ENCODE assay signal across 21 cellular contexts in the genomic region with DNA sequence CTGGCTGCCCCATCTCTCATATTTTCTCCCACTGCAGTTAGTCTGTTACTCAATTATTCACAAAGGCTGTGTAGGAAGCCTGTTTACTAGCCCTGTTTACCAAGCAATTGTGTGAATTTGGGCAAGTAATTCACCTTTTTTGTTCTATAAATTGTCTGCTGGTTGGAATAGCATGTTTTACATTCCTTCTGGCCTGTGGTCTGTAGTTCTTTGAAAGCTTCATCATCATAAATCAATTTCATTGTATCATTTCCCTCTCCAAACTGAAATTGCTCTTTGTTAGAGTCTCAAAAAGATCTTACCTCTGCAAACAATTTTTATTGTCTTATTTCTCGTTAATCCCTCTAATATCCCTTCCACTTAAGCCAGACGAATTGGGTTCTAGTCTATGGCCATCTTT.
DNase-seq lines count a peak whose midpoint lies in the region; ATAC-seq and TF ChIP-seq lines count a peak whose summit lies in the region.
"Had no signal": no experiment of that assay in that cellular context is flagged by ENCODE, and none has a peak within 500 bp of the region (broad histone marks: within the 10 kb centered on the region; RNA-seq: fewer than 3 reads in every experiment).

No MANE protein-coding gene starts in this region.

- no peak for TF ChIP-seq CTCF in neural crest cell (conservative IDR thresholded peaks at IDR 0.05)

- H3K4me1 Mint-ChIP-seq in neural crest cell: peaks cover 7% of the 10 kb centered on the region

- no peak overlapping the region for H3K9ac ChIP-seq in SK-N-MC (ENCODE audit: insufficient read length)

- no peaks in the 10 kb centered on the region for H3K9me3 ChIP-seq in SK-N-MC (ENCODE audit: low read depth, low read length)
- H3K9me3 ChIP-seq: ascending aorta, MG63, thoracic aorta had no signal

- H3K36me3 ChIP-seq in SK-N-MC (ENCODE audit: insufficient read depth, low read length): no peaks in the 10 kb centered on the region
- H3K36me3 ChIP-seq: ascending aorta, MG63, thoracic aorta had no signal

- H3K9me3 Mint-ChIP-seq in neural crest cell: no peaks in the 10 kb centered on the region
- H3K9me3 Mint-ChIP-seq: mesothelial cell of epicardium had no signal

- in situ Hi-C loops in ACHN (cut with HindIII; ENCODE audit: low pct_ligation_motif_present, low pct_unique_long_range_greater_than_20kb, low sequenced_read_pairs): no loop called here

- H3K4me3 Mint-ChIP-seq in neural crest cell: no peak overlapping the region
- H3K4me3 Mint-ChIP-seq: mesothelial cell of epicardium had no signal

- H3K4me3 ChIP-seq in SK-N-MC: no peak overlapping the region
- H3K4me3 ChIP-seq: ascending aorta, coronary artery, MG63, thoracic aorta had no signal

- no peaks in the 10 kb centered on the region for H3K36me3 Mint-ChIP-seq in neural crest cell (ENCODE audit: low read depth)
- H3K36me3 Mint-ChIP-seq: mesothelial cell of epicardium had no signal

- peak overlapping the region; percentile 1 for H3K27ac Mint-ChIP-seq in neural crest cell (ENCODE audit: unreplicated experiment)
- H3K27ac Mint-ChIP-seq: mesothelial cell of epicardium had no signal

- DNase-seq in NCI-H2107 treated with DMSO at 0.1 percent for 48 hours (lab: John Stamatoyannopoulos, UW; ENCODE audit: unreplicated experiment) (peak; percentile 65), NCI-H2107 (lab: John Stamatoyannopoulos, UW) (no peak), NCI-H146 treated with DMSO at 0.1 percent for 48 hours (lab: John Stamatoyannopoulos, UW; ENCODE audit: unreplicated experiment) (peak; percentile 22), SK-N-MC (ENCODE audit: low read depth, low spot score) (no peak), neural crest cell (ENCODE audit: low read depth, low spot score) (no peak), ACHN (no peak)
- DNase-seq: 8988T; activated CD4-positive, alpha-beta T cell treated with anti-CD3 and anti-CD28 coated beads, Interleukin-2, amount 50 U/mL, for 48 hours; activated naive CD4-positive, alpha-beta T cell treated with Interleukin-2 at 50 U/mL for 16 hours; foreskin keratinocyte; hypothalamus; left cardiac atrium; MG63 had no signal

- H3K27ac ChIP-seq in SK-N-MC: peak overlapping the region; percentile 34; the same call in 1 of the 2 replicates
- H3K27ac ChIP-seq: ascending aorta, C4-2B, coronary artery, foreskin keratinocyte, thoracic aorta, VCaP had no signal

- H3K27me3 Mint-ChIP-seq in neural crest cell (ENCODE audit: low read depth): no peaks in the 10 kb centered on the region

- no peak for ATAC-seq in HG02885 (IDR thresholded peaks at IDR 0.05; ENCODE audit: poor library complexity, unreplicated experiment)
- no peak for ATAC-seq in HG02763 (IDR thresholded peaks at IDR 0.05; ENCODE audit: unreplicated experiment)
- ATAC-seq: foreskin keratinocyte, left cardiac atrium had no signal

Comparison
In these comparisons a context has a peak if more than half of its experiments do, and no peak if none do; other contexts are left out.
1. DNase-seq: peak in NCI-H2107 treated with DMSO at 0.1 percent for 48 hours (single experiment) and NCI-H146 treated with DMSO at 0.1 percent for 48 hours (single experiment); none in NCI-H2107 (single experiment), SK-N-MC (single experiment), neural crest cell (single experiment) and ACHN (single experiment).